25 cellular contexts compared by ENCODE assay signal in the genomic region with DNA sequence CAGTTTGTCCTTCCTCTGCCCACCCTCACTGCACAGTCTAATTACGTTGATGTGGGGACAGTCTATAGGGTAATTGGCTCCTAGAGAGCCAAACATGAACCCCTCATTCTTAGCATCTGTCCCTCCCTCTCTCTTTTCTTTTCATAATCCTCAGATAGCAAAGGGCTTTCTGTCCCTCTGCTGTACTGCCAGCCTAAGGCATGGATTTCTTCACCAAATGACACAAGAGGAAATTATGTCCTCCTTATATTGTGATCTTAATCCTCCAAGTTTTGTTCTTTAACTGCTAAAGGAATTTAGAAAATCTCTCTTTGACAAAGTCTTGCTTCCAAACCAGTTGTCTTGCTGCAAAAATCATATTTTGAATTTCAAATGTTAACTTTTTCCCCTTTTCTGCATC. TPM values are rescaled to one million over a fixed set of nuclear protein-coding genes. Genes with fewer than 3 reads are reported as not detected.
DNase-seq lines count a peak whose midpoint lies in the region; ATAC-seq, FAIRE-seq and TF ChIP-seq lines count a peak whose summit lies in the region.
"Had no signal": no experiment of that assay in that cellular context is flagged by ENCODE, and none has a peak within 500 bp of the region (broad histone marks: within the 10 kb centered on the region; RNA-seq: fewer than 3 reads in every experiment).

No MANE protein-coding gene starts in this region.

- TF ChIP-seq CTCF in chondrocyte (IDR thresholded peaks at IDR 0.05) (no peak), nephron progenitor cell (IDR thresholded peaks at IDR 0.05) (no peak), upper lobe of right lung (IDR thresholded peaks at IDR 0.05) (no peak)

- H3K4me3 Mint-ChIP-seq in chondrocyte (ENCODE audit: unreplicated experiment) (no peak overlapping the region), nephron progenitor cell (no peak overlapping the region)
- H3K4me3 Mint-ChIP-seq: CD4-positive, alpha-beta memory T cell; GM23338 had no signal

- ATAC-seq in right cardiac atrium: no peak
- ATAC-seq in left cardiac atrium: no peak
- no peak for ATAC-seq in upper lobe of right lung
- ATAC-seq: GM23338, HCT116, K562 had no signal

- H3K9me3 ChIP-seq in right cardiac atrium (ENCODE audit: control insufficient read depth, low read length): no peaks in the 10 kb centered on the region
- H3K9me3 ChIP-seq in upper lobe of right lung: no peaks in the 10 kb centered on the region

- intact Hi-C loops in right cardiac atrium (cut with DNase I) (loop anchor here in 1 of 4 donors (5.0 kb wide), 1 partner anchor 276 kb away; no protein-coding TSS in a partner anchor), left cardiac atrium (cut with DNase I) (no loop called here), upper lobe of right lung (cut with DNase I) (no loop called here)

- peaks cover 3% of the 10 kb centered on the region for H3K4me1 ChIP-seq in right cardiac atrium (ENCODE audit: control insufficient read depth, insufficient read depth, low read length)
- H3K4me1 ChIP-seq in upper lobe of right lung: peaks cover 6% of the 10 kb centered on the region
- H3K4me1 ChIP-seq: BLaER1 had no signal

- peaks cover 8% of the 10 kb centered on the region for H3K36me3 Mint-ChIP-seq in chondrocyte (ENCODE audit: low read depth)
- peaks cover 25% of the 10 kb centered on the region for H3K36me3 Mint-ChIP-seq in nephron progenitor cell (ENCODE audit: low read depth)
- H3K36me3 Mint-ChIP-seq: CD4-positive, alpha-beta memory T cell had no signal

- peak overlapping the region; percentile 27 for H3K27ac ChIP-seq in right cardiac atrium (ENCODE audit: low read length)
- no peak overlapping the region for H3K27ac ChIP-seq in upper lobe of right lung
- H3K27ac ChIP-seq: BLaER1 had no signal

- H3K27ac Mint-ChIP-seq in chondrocyte (ENCODE audit: unreplicated experiment) (peak overlapping the region; percentile 65), nephron progenitor cell (peak overlapping the region; percentile 84)
- H3K27ac Mint-ChIP-seq: CD4-positive, alpha-beta memory T cell; GM23338 had no signal

- H3K9me3 Mint-ChIP-seq in chondrocyte (ENCODE audit: low read depth) (peaks cover 8% of the 10 kb centered on the region), nephron progenitor cell (peaks cover 15% of the 10 kb centered on the region)
- H3K9me3 Mint-ChIP-seq: GM23338 had no signal

- WGBS in right cardiac atrium: 78% methylated on average over 1 of the region's 1 CpG

- H3K27me3 Mint-ChIP-seq in chondrocyte (ENCODE audit: low read depth) (no peaks in the 10 kb centered on the region), nephron progenitor cell (ENCODE audit: low read depth, poor library complexity) (no peaks in the 10 kb centered on the region)

- DNase-seq in right cardiac atrium: no peak
- no peak for DNase-seq in left cardiac atrium
- DNase-seq in chondrocyte (ENCODE audit: low spot score): no peak
- no peak for DNase-seq in nephron progenitor cell
- DNase-seq in urothelium cell line (ENCODE audit: low spot score): no peak
- no peak for DNase-seq in upper lobe of right lung
- no peak for DNase-seq in A172 (ENCODE audit: low spot score)
- DNase-seq in NCI-H1930 (lab: John Stamatoyannopoulos, UW): no peak
- DNase-seq: CD4-positive, alpha-beta memory T cell; DMS153; GF-D8; NCI-H1105 treated with DMSO at 0.1 percent for 48 hours; NCI-H1694; NCI-H2227 treated with DMSO at 0.1 percent for 48 hours; NCI-H510A treated with DMSO at 0.1 percent for 48 hours; NCI-H774; OCI-M1; RPMI8226; SHP77 treated with DMSO at 0.1 percent for 48 hours had no signal

- H3K4me3 ChIP-seq in right cardiac atrium (ENCODE audit: low read length) (no peak overlapping the region), upper lobe of right lung (no peak overlapping the region)
- H3K4me3 ChIP-seq: BLaER1, GM23338, K562 had no signal

- H3K27me3 ChIP-seq in right cardiac atrium (ENCODE audit: control insufficient read depth, insufficient read depth) (no peaks in the 10 kb centered on the region), upper lobe of right lung (no peaks in the 10 kb centered on the region)
- H3K27me3 ChIP-seq: BLaER1 had no signal

- H3K4me1 Mint-ChIP-seq in chondrocyte (ENCODE audit: low read depth) (peaks cover 44% of the 10 kb centered on the region), nephron progenitor cell (peaks cover 30% of the 10 kb centered on the region)
- H3K4me1 Mint-ChIP-seq: CD4-positive, alpha-beta memory T cell had no signal

- FAIRE-seq in urothelium cell line (lab: Jason Lieb, UNC): peak; percentile 61
- FAIRE-seq: K562 had no signal

- H3K36me3 ChIP-seq in upper lobe of right lung: no peaks in the 10 kb centered on the region
- H3K36me3 ChIP-seq: BLaER1 had no signal

RNA-seq across cellular contexts. Expression of gene ANTXR1, which starts 18.5 kb away (rescaled TPM):
- total RNA-seq in right cardiac atrium (10 to 100 TPM; 35.4 to 49.4 (median 42.3) TPM), left cardiac atrium (10 to 100 TPM; 38.4 to 39.9 TPM), chondrocyte (207 to 351 TPM (median 347 TPM) in 3 replicates), upper lobe of right lung (81.2 TPM)
- 13.8 TPM for polyA plus RNA-seq in right cardiac atrium
- 57.0 and 83.5 TPM in 2 replicates for total RNA-seq in A172 (2014; rRNA removed; shearing (Covaris generic))
- polyA plus RNA-seq: CD4-positive, alpha-beta memory T cell had no signal

RNA-seq across cellular contexts. Expression of gene GKN1, which starts 57.0 kb away (rescaled TPM):
- total RNA-seq in right cardiac atrium (not detected), left cardiac atrium (not detected), chondrocyte (0.37 TPM in 1 of 3 replicates, not detected in the others), upper lobe of right lung (not detected)
- not detected for polyA plus RNA-seq in right cardiac atrium
- not detected in 2 replicates for total RNA-seq in A172 (2014; rRNA removed; shearing (Covaris generic))
- total RNA-seq: A673; CD4-positive, alpha-beta memory T cell; Daoy; GM23338; K562 had no signal
- polyA plus RNA-seq: CD4-positive, alpha-beta memory T cell; GM23338; K562 had no signal
